14 cellular contexts compared by ENCODE assay signal in the genomic region with DNA sequence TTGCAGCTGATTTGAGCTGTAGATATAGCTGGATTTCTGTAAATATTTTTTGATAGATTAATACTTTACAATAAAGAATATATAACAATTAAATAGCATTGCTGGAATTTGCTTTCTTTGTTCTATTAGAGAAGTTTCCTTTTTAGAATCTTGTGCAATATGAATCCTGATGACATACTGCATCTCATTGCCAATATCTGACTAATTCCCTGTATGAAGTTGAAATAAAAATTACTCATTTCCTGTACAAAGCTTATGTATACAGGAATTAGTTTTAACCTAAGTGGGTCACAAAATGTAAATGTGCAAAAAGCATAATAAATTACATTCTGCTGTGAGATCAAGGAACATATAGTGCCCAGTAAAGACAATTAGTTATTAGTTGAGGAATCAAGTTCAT.
DNase-seq lines count a peak whose midpoint lies in the region; ATAC-seq and TF ChIP-seq lines count a peak whose summit lies in the region.
"Had no signal": no experiment of that assay in that cellular context is flagged by ENCODE, and none has a peak within 500 bp of the region (broad histone marks: within the 10 kb centered on the region; RNA-seq: fewer than 3 reads in every experiment).

No MANE protein-coding gene starts in this region.

- no TSS peak for BruUV-seq in Calu3 (replicated peaks; lab: Mats Ljungman, UMichigan)

- H3K36me3 Mint-ChIP-seq in Calu3 (ENCODE audit: insufficient read depth, unreplicated experiment): no peaks in the 10 kb centered on the region

- intact Hi-C loops in Calu3 (cut with micrococcal nuclease; ENCODE audit: unreplicated experiment): no loop called here

- H3K4me1 Mint-ChIP-seq in Calu3 (ENCODE audit: low read depth, unreplicated experiment): no peaks in the 10 kb centered on the region

- DNase-seq in Calu3: no peak
- peak; percentile 29 for DNase-seq in NCI-H460 (ENCODE audit: extremely low read depth, low read depth)
- peak; percentile 86 for DNase-seq in choroid plexus epithelial cell (ENCODE audit: low read depth)
- peak; percentile 44 for DNase-seq in non-pigmented ciliary epithelial cell (ENCODE audit: low read depth)
- no peak for DNase-seq in GM20000 (ENCODE audit: low spot score)
- DNase-seq in GDM1 (lab: John Stamatoyannopoulos, UW): no peak
- no peak for DNase-seq in C1 segment of cervical spinal cord (lab: John Stamatoyannopoulos, UW)
- DNase-seq: activated CD8-positive, alpha-beta T cell treated with anti-CD3 and anti-CD28 coated beads, Interleukin-2, amount 10 ng/mL, durations not matched to agents 7 days and 5 days; activated naive CD4-positive, alpha-beta T cell treated with anti-CD3 and anti-CD28 coated beads for 36 hours; Karpas-422; NCI-H2171; posterior cingulate gyrus had no signal

- H3K27me3 Mint-ChIP-seq in Calu3 (ENCODE audit: unreplicated experiment): no peaks in the 10 kb centered on the region
- H3K27me3 Mint-ChIP-seq: dendritic cell treated with granulocyte-macrophage colony-stimulating factor and Interleukin-4, amounts not matched to agents 40 ng/mL and 50 ng/mL, for 4 days had no signal

- ATAC-seq in GM21515 (IDR thresholded peaks at IDR 0.05; ENCODE audit: unreplicated experiment): no peak
- ATAC-seq: activated CD8-positive, alpha-beta T cell treated with anti-CD3 and anti-CD28 coated beads, Interleukin-2, amount 10 ng/mL, durations not matched to agents 7 days and 5 days had no signal

- no peak overlapping the region for H3K4me3 Mint-ChIP-seq in Calu3 (ENCODE audit: low read depth, unreplicated experiment)
- H3K4me3 Mint-ChIP-seq: activated CD8-positive, alpha-beta T cell treated with anti-CD3 and anti-CD28 coated beads, Interleukin-2, amount 10 ng/mL, durations not matched to agents 7 days and 5 days; activated naive CD4-positive, alpha-beta T cell treated with anti-CD3 and anti-CD28 coated beads for 36 hours; dendritic cell treated with granulocyte-macrophage colony-stimulating factor and Interleukin-4, amounts not matched to agents 40 ng/mL and 50 ng/mL, for 4 days had no signal

- TF ChIP-seq CTCF in Calu3 (IDR thresholded peaks at IDR 0.05; ENCODE audit: unreplicated experiment) (no peak), choroid plexus epithelial cell (conservative IDR thresholded peaks at IDR 0.05; ENCODE audit: low read depth, low read length) (no peak), GM20000 (IDR thresholded peaks at IDR 0.05; ENCODE audit: extremely low read depth, missing control alignments) (no peak)

- CTCF ChIA-PET in Calu3 (lab: Charles Lee): no interaction called here

- H3K9me3 Mint-ChIP-seq in Calu3 (ENCODE audit: low read depth, unreplicated experiment): no peaks in the 10 kb centered on the region
- H3K9me3 Mint-ChIP-seq: activated naive CD4-positive, alpha-beta T cell treated with anti-CD3 and anti-CD28 coated beads for 36 hours; dendritic cell treated with granulocyte-macrophage colony-stimulating factor and Interleukin-4, amounts not matched to agents 40 ng/mL and 50 ng/mL, for 4 days had no signal

- H3K27ac Mint-ChIP-seq in Calu3 (ENCODE audit: unreplicated experiment): peak overlapping the region; percentile 67
- H3K27ac Mint-ChIP-seq: activated CD8-positive, alpha-beta T cell treated with anti-CD3 and anti-CD28 coated beads, Interleukin-2, amount 10 ng/mL, durations not matched to agents 7 days and 5 days; activated naive CD4-positive, alpha-beta T cell treated with anti-CD3 and anti-CD28 coated beads for 36 hours; dendritic cell treated with granulocyte-macrophage colony-stimulating factor and Interleukin-4, amounts not matched to agents 40 ng/mL and 50 ng/mL, for 4 days had no signal

- no peak overlapping the region for H3K4me3 ChIP-seq in choroid plexus epithelial cell (ENCODE audit: low read depth, low read length)

Comparison
In these comparisons a context has a peak if more than half of its experiments do, and no peak if none do; other contexts are left out.
1. DNase-seq: peak in NCI-H460 (single experiment), choroid plexus epithelial cell (single experiment) and non-pigmented ciliary epithelial cell (single experiment); none in Calu3 (single experiment), GM20000 (single experiment), GDM1 (single experiment) and C1 segment of cervical spinal cord (0 of 14).